Comparison of ENCODE assay signal across 18 cellular contexts in the genomic region with DNA sequence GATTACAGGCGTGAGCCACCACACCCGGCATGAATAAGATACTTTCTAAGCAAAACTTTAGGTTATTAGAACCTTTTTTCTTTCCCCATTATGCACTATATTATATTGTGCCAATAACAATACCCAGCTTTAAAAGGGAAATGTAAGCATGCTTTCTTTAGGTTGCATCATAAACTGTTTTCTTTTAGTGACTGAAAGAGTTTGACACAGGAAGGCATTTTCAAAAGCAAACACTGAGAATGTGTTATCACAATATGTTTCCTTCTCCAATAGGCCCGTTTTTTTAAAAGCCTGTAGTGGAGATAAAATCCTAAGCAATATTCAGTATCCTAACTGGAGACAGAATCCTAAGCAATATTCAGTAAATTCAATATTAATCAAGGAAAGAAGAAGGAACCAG.
"Had no signal": no experiment of that assay in that cellular context is flagged by ENCODE, and none has a peak within 500 bp of the region (broad histone marks: within the 10 kb centered on the region; RNA-seq: fewer than 3 reads in every experiment).

No MANE protein-coding gene starts in this region.

- ATAC-seq: activated CD8-positive, alpha-beta T cell treated with anti-CD3 and anti-CD28 coated beads, Interleukin-2, amount 10 ng/mL, durations not matched to agents 7 days and 5 days; lower lobe of right lung; naive thymus-derived CD8-positive, alpha-beta T cell; psoas muscle; right cardiac atrium had no signal

- H3K27me3 ChIP-seq: ovary, stomach, testis had no signal

- H3K4me3 ChIP-seq: esophagus squamous epithelium, lower lobe of right lung, ovary, psoas muscle, stomach had no signal

- H3K36me3 ChIP-seq: esophagus squamous epithelium, lower lobe of right lung, ovary, stomach had no signal

- H3K27ac ChIP-seq: esophagus squamous epithelium, lower lobe of right lung, ovary, psoas muscle, stomach, testis had no signal

- DNase-seq: activated CD4-positive, alpha-beta T cell treated with anti-CD3 and anti-CD28 coated beads, Interleukin-2, amount 10 ng/mL, durations not matched to agents 24 days and 14 days; activated CD8-positive, alpha-beta T cell treated with anti-CD3 and anti-CD28 coated beads, Interleukin-2, amount 10 ng/mL, durations not matched to agents 7 days and 5 days; activated naive CD4-positive, alpha-beta T cell treated with anti-CD3 and anti-CD28 coated beads for 36 hours; activated T-cell treated with anti-CD3 and anti-CD28 coated beads, Interleukin-2, amount 50 U/mL, for 24 hours; aorta; effector CD8-positive, alpha-beta T cell; esophagus squamous epithelium; head of caudate nucleus; lower lobe of right lung; naive thymus-derived CD8-positive, alpha-beta T cell; ovary; psoas muscle; right cardiac atrium; small intestine; stimulated activated CD4-positive, alpha-beta T cell treated with anti-CD3 and anti-CD28 coated beads, Interleukin-4, amount 100 ng/mL, for 1 hour; stomach; T-helper 2 cell; testis had no signal

- H3K9me3 ChIP-seq: esophagus squamous epithelium, lower lobe of right lung, ovary, psoas muscle, stomach, testis had no signal

- H3K4me1 ChIP-seq: esophagus squamous epithelium, lower lobe of right lung, psoas muscle, stomach, testis had no signal
